Comparison of ENCODE assay signal across 8 cellular contexts in the genomic region with DNA sequence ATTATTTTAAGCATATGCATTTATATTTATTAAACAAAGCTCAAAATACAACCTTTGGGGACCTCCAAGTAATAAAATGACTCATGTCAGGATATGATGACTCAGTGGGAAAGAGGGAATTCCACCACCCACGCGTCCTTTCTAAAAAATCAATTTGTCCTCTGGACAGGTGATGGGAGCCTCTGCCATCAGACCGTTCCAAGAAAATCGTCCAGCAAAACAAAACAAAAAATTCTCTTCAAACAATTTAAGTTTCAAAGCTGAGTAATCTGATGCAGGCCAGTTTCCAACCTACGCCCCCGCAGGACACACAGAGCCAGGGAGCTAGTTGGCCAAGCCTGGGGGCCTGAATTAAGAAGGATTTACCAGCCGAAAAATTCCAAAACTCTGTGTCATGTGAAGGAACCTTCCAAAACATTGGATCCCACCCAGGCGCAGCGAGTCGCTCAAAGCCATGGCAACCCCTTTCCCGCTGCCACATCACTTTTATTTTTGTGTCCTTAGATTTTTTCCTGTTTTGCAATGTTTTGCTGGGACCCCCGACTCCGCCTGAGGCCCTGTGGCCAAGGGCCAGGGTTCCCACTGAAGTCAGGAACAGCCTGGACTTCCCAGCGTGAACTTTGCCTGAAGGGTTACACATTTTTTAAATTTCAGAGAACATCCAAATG.
DNase-seq lines count a peak whose midpoint lies in the region; ATAC-seq, FAIRE-seq and TF ChIP-seq lines count a peak whose summit lies in the region.

No MANE protein-coding gene starts in this region.

- H3K27me3 ChIP-seq in adipocyte (replicated peaks; ENCODE audit: control insufficient read depth, insufficient read depth, low read length) (no peaks in the 10 kb centered on the region), right cardiac atrium (ENCODE audit: control insufficient read depth, insufficient read depth) (no peaks in the 10 kb centered on the region)
- H3K27me3 ChIP-seq in CD8-positive, alpha-beta memory T cell (ENCODE audit: insufficient read depth, low read length, poor library complexity, severe bottlenecking), result no peaks in the 10 kb centered on the region

- 33% methylated on average over 14 of the region's 14 CpGs for WGBS in right cardiac atrium

- H3K4me1 ChIP-seq in adipocyte (ENCODE audit: control insufficient read depth, insufficient read depth, low read length) (peaks cover 30% of the 10 kb centered on the region), right cardiac atrium (ENCODE audit: control insufficient read depth, insufficient read depth, low read length) (peaks cover 7% of the 10 kb centered on the region)
- H3K4me1 ChIP-seq in CD8-positive, alpha-beta memory T cell (ENCODE audit: insufficient read depth, low read length), result no peaks in the 10 kb centered on the region

- no peaks in the 10 kb centered on the region for H3K36me3 ChIP-seq in adipocyte (ENCODE audit: control insufficient read depth, insufficient read depth, low read length, severe bottlenecking)
- H3K36me3 ChIP-seq in CD8-positive, alpha-beta memory T cell (ENCODE audit: insufficient read depth, low read length), result peaks cover 31% of the 10 kb centered on the region

- TF ChIP-seq POLR2A in H54 (IDR thresholded peaks at IDR 0.05; ENCODE audit: low read depth, low read length), result no peak

- CTCF ChIA-PET in CD8-positive, alpha-beta memory T cell (lab: Charles Lee), result interaction anchor here (1.5 kb wide), 1 partner anchor 61 kb away, joined by 4 read pairs; no protein-coding TSS in a partner anchor

- no peak overlapping the region for H3K4me3 ChIP-seq in adipocyte (ENCODE audit: low read length)
- no peak overlapping the region for H3K4me3 ChIP-seq in right cardiac atrium (ENCODE audit: low read length)
- H3K4me3 ChIP-seq in skeletal muscle cell (ENCODE audit: low read depth, low read length), result no peak overlapping the region
- H3K4me3 ChIP-seq in CD8-positive, alpha-beta memory T cell (ENCODE audit: low read length), result no peak overlapping the region

- ATAC-seq in right cardiac atrium (peak; percentile 43 to 76), HG03159 (IDR thresholded peaks at IDR 0.05; ENCODE audit: unreplicated experiment) (no peak), GM18502 (IDR thresholded peaks at IDR 0.05; ENCODE audit: poor library complexity, unreplicated experiment) (no peak), GM18870 (IDR thresholded peaks at IDR 0.05; ENCODE audit: unreplicated experiment) (no peak)

- POLR2A ChIA-PET in CD8-positive, alpha-beta memory T cell (lab: Charles Lee), result no interaction called here

- H3K9ac ChIP-seq in adipocyte (ENCODE audit: low read length), result no peak overlapping the region

- H3K9me3 ChIP-seq in adipocyte (ENCODE audit: control insufficient read depth, low read length) (no peaks in the 10 kb centered on the region), right cardiac atrium (ENCODE audit: control insufficient read depth, low read length) (no peaks in the 10 kb centered on the region)
- no peaks in the 10 kb centered on the region for H3K9me3 ChIP-seq in CD8-positive, alpha-beta memory T cell (ENCODE audit: low read length)

- H3K27ac Mint-ChIP-seq in CD8-positive, alpha-beta memory T cell, result no peak overlapping the region

- H3K36me3 Mint-ChIP-seq in CD8-positive, alpha-beta memory T cell, result peaks cover 1 to 90% (median 16%) of the 10 kb centered on the region in 3 donors

- no peak overlapping the region for H3K27ac ChIP-seq in right cardiac atrium (ENCODE audit: low read length)
- H3K27ac ChIP-seq in CD8-positive, alpha-beta memory T cell (ENCODE audit: low read depth, low read length), result no peak overlapping the region

- intact Hi-C loops in right cardiac atrium (cut with DNase I), result no loop called here

- H3K4me1 Mint-ChIP-seq in CD8-positive, alpha-beta memory T cell, result peaks cover 37 to 73% (median 66%) of the 10 kb centered on the region in 3 donors

- no peaks in the 10 kb centered on the region for H3K9me3 Mint-ChIP-seq in CD8-positive, alpha-beta memory T cell

- DNase-seq in H54 (ENCODE audit: insufficient read length, low spot score) (peak; percentile 67), adipocyte (ENCODE audit: low read depth) (peak; percentile 99), right cardiac atrium (peak; percentile 68 to 82 (median 74)), skeletal muscle cell (ENCODE audit: low read depth) (peak; percentile 90)
- DNase-seq in CD8-positive, alpha-beta memory T cell, result no peak

- FAIRE-seq in H54 (lab: Jason Lieb, UNC), result no peak

- no peak overlapping the region for H3K4me3 Mint-ChIP-seq in CD8-positive, alpha-beta memory T cell

- peaks cover 0 to 1% of the 10 kb centered on the region in 2 donors for H3K27me3 Mint-ChIP-seq in CD8-positive, alpha-beta memory T cell

Comparison
In these comparisons a context has a peak if more than half of its experiments do, and no peak if none do; other contexts are left out.
1. DNase-seq: peak in H54 (single experiment), adipocyte (single experiment), right cardiac atrium (3 of 3) and skeletal muscle cell (single experiment); none in CD8-positive, alpha-beta memory T cell (0 of 5).
2. ATAC-seq: peak in right cardiac atrium (2 of 2); none in HG03159 (single experiment), GM18502 (single experiment) and GM18870 (single experiment).